13 cellular contexts compared by ENCODE assay signal in the genomic region with DNA sequence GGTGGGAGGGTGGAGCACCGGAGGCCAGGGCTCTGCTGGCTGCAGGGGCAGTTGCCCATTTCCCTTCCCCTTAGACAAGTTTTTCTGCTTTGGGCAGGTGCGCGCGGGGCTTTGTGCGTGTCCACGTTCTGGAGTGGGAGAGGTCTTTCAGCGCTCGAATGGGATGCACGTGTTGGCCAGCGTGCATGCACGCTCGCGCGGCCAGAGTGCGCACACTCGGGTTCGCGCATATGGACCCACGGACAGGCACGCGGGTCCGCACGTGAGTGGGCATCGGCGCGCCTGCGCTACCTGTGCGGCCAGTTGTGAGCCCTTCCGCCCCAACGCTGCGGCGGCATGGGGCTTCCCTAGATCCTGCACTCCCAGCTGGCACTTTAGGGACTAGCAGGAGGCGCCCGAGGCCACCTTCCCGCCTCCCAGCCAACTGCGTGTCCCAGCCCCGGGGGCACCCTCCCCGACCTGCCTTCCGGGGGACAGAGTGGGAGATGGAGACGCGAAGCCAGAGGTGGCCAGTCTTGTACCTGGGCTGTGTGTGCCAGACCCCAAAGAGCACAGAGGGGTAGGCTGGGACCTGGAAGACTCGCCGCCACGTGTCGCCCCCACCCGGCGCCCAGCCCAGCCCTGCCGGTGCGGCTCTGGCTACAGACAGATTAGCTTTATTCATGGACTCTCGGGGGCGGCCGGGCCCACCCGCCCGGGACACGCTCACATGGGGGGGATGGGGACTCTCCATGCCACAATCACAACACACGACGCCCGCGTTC. TPM values are rescaled to one million over a fixed set of nuclear protein-coding genes. Genes with fewer than 3 reads are reported as not detected.
DNase-seq lines count a peak whose midpoint lies in the region; ATAC-seq, FAIRE-seq and TF ChIP-seq lines count a peak whose summit lies in the region.
"Had no signal": no experiment of that assay in that cellular context is flagged by ENCODE, and none has a peak within 500 bp of the region (broad histone marks: within the 10 kb centered on the region; RNA-seq: fewer than 3 reads in every experiment).

No MANE protein-coding gene starts in this region.

- H2AFZ ChIP-seq in HCT116 (ENCODE audit: low read depth, low read length, poor library complexity, severe bottlenecking) (peak overlapping the region; percentile 74), mammary epithelial cell (ENCODE audit: low read depth, low read length) (peak overlapping the region; percentile 71)

- no peak for TF ChIP-seq POLR2A in HCT116 (IDR thresholded peaks at IDR 0.05; ENCODE audit: borderline replicate concordance, extremely low read depth, insufficient read depth, insufficient read length)
- no peak for TF ChIP-seq POLR2A in H54 (IDR thresholded peaks at IDR 0.05; ENCODE audit: low read depth, low read length)

- H3K4me3 ChIP-seq in CD4-positive, CD25-positive, alpha-beta regulatory T cell (ENCODE audit: low read depth, low read length): no peak overlapping the region
- H3K4me3 ChIP-seq in HCT116 (replicated peaks in 1 of 2; ENCODE audit: low read depth in 1 of 2, low read length in 2 of 2) (no peak overlapping the region), mammary epithelial cell (replicated peaks in 1 of 3; ENCODE audit: insufficient read depth in 1 of 3, low read depth in 2 of 3, low read length in 3 of 3) (no peak overlapping the region)

- intact Hi-C loops in HCT116 (cut with micrococcal nuclease): loop anchor here (1.0 kb wide), 2 partner anchors 45 to 203 kb away; partner anchors contain the start of gene CLTB
- intact Hi-C loops in mammary epithelial cell (cut with micrococcal nuclease): loop anchor here (1.0 to 2.0 kb wide), 3 partner anchors 41 to 203 kb away; partner anchors contain the start of gene CLTB

- H4K20me1 ChIP-seq in HCT116 (ENCODE audit: insufficient read depth): no peaks in the 10 kb centered on the region
- no peaks in the 10 kb centered on the region for H4K20me1 ChIP-seq in mammary epithelial cell (ENCODE audit: insufficient read depth, low read length)

- no peaks in the 10 kb centered on the region for H3K9me2 ChIP-seq in HCT116 (ENCODE audit: insufficient read depth)

- no peak for ATAC-seq in CD4-positive, CD25-positive, alpha-beta regulatory T cell (ENCODE audit: low read depth in 2 of 2)
- ATAC-seq in HCT116 (no peak), GM18517 (IDR thresholded peaks at IDR 0.05; ENCODE audit: unreplicated experiment) (no peak)

- no peak for TF ChIP-seq RAD21 in HCT116 (IDR thresholded peaks at IDR 0.05; ENCODE audit: low read depth)

- WGBS in mammary epithelial cell (ENCODE audit: low coverage, missing lambda C conversion rate): 7% methylated on average over 17 of the region's 59 CpGs

- peaks cover 0 to 3% (median 0%) of the 10 kb centered on the region in 7 donors for H3K9me3 Mint-ChIP-seq in CD4-positive, CD25-positive, alpha-beta regulatory T cell
- H3K9me3 Mint-ChIP-seq in neural crest cell: no peaks in the 10 kb centered on the region
- H3K9me3 Mint-ChIP-seq: activated naive CD4-positive, alpha-beta T cell treated with anti-CD3 and anti-CD28 coated beads, Interleukin-2, amount 50 U/mL, for 72 hours had no signal

- CTCF ChIA-PET in HCT116 (lab: Charles Lee) (no interaction called here), mammary epithelial cell (lab: Charles Lee; ENCODE audit: low non-redundant PET) (no interaction called here)

- FAIRE-seq in H54 (lab: Jason Lieb, UNC): no peak

- BruUV-seq in HCT116 (replicated peaks; lab: Mats Ljungman, UMichigan) (no TSS peak), mammary epithelial cell (replicated peaks; lab: Mats Ljungman, UMichigan) (no TSS peak)

- H3K27me3 ChIP-seq in CD4-positive, CD25-positive, alpha-beta regulatory T cell (ENCODE audit: control insufficient read depth, insufficient read depth, low read length): peaks cover 12% of the 10 kb centered on the region
- H3K27me3 ChIP-seq in HCT116 (ENCODE audit: insufficient read depth, low read length): no peaks in the 10 kb centered on the region
- H3K27me3 ChIP-seq in mammary epithelial cell (ENCODE audit: insufficient read depth, low read length): peaks cover 15% of the 10 kb centered on the region

- peaks cover 21% of the 10 kb centered on the region for H3K4me1 ChIP-seq in CD4-positive, CD25-positive, alpha-beta regulatory T cell (ENCODE audit: control insufficient read depth, insufficient read depth, low read length, poor library complexity, severe bottlenecking)
- H3K4me1 ChIP-seq in HCT116 (ENCODE audit: control insufficient read depth in 1 of 2, insufficient read depth in 2 of 2, low read length in 2 of 2): peaks cover 9 to 23% of the 10 kb centered on the region in 2 experiments
- peaks cover 19% of the 10 kb centered on the region for H3K4me1 ChIP-seq in mammary epithelial cell (ENCODE audit: insufficient read depth, low read length)

- H3K36me3 Mint-ChIP-seq in CD4-positive, CD25-positive, alpha-beta regulatory T cell: peaks cover 3% of the 10 kb centered on the region
- no peaks in the 10 kb centered on the region for H3K36me3 Mint-ChIP-seq in neural crest cell (ENCODE audit: low read depth)

- DNase-seq in CD4-positive, CD25-positive, alpha-beta regulatory T cell: no peak
- DNase-seq in HCT116 (ENCODE audit: low read depth, low spot score): no peak
- DNase-seq in mammary epithelial cell: no peak
- DNase-seq in neural crest cell (ENCODE audit: low read depth, low spot score): no peak
- DNase-seq in NCI-H2029 treated with DMSO at 0.1 percent for 48 hours (lab: John Stamatoyannopoulos, UW): no peak
- no peak for DNase-seq in COR-L47 (lab: John Stamatoyannopoulos, UW)
- DNase-seq in H54 (ENCODE audit: insufficient read length, low spot score): no peak
- DNase-seq: NCI-H510A had no signal

- no peaks in the 10 kb centered on the region for H3K9me3 ChIP-seq in CD4-positive, CD25-positive, alpha-beta regulatory T cell (ENCODE audit: control insufficient read depth in 2 of 2, low read length in 2 of 2)
- H3K9me3 ChIP-seq in HCT116 (ENCODE audit: control insufficient read depth in 1 of 2, insufficient read depth in 1 of 2, low read depth in 1 of 2, low read length in 2 of 2) (no peaks in the 10 kb centered on the region), mammary epithelial cell (replicated peaks; ENCODE audit: insufficient read depth, low read length) (no peaks in the 10 kb centered on the region)
- H3K9me3 ChIP-seq: lower lobe of right lung had no signal

- H3K4me2 ChIP-seq in HCT116 (ENCODE audit: low read length) (peak overlapping the region; percentile 71), mammary epithelial cell (ENCODE audit: insufficient read depth, low read depth, low read length) (peak overlapping the region; percentile 76)

- dilution Hi-C loops in mammary epithelial cell (cut with HindIII; ENCODE audit: low sequenced_read_pairs): no loop called here

- no peak for TF ChIP-seq CTCF in HCT116 (IDR thresholded peaks at IDR 0.05 in 2 of 3, conservative IDR thresholded peaks at IDR 0.05 in 1 of 3; ENCODE audit: borderline replicate concordance in 1 of 3, insufficient read depth in 1 of 3, low read depth in 2 of 3, low read length in 2 of 3)
- TF ChIP-seq CTCF in mammary epithelial cell (conservative IDR thresholded peaks at IDR 0.05 in 1 of 2, IDR thresholded peaks at IDR 0.05 in 1 of 2; ENCODE audit: extremely low read depth in 1 of 2, insufficient read depth in 1 of 2, low read depth in 1 of 2, low read length in 2 of 2): no peak
- TF ChIP-seq CTCF in neural crest cell (conservative IDR thresholded peaks at IDR 0.05): no peak

- H3K27me3 Mint-ChIP-seq in CD4-positive, CD25-positive, alpha-beta regulatory T cell: peaks cover 78% of the 10 kb centered on the region
- peaks cover 94% of the 10 kb centered on the region for H3K27me3 Mint-ChIP-seq in neural crest cell (ENCODE audit: low read depth)

- H3K4me3 Mint-ChIP-seq in CD4-positive, CD25-positive, alpha-beta regulatory T cell: peak overlapping the region; percentile 34 to 82 (median 70)
- H3K4me3 Mint-ChIP-seq in neural crest cell: peak overlapping the region; percentile 6

- POLR2A ChIA-PET in HCT116 (lab: Charles Lee): no interaction called here

- in situ Hi-C loops in mammary epithelial cell (cut with MboI; ENCODE audit: low sequenced_read_pairs in 2 of 2): no loop called here

- peaks cover 0 to 18% (median 5%) of the 10 kb centered on the region in 4 donors for H3K4me1 Mint-ChIP-seq in CD4-positive, CD25-positive, alpha-beta regulatory T cell
- no peaks in the 10 kb centered on the region for H3K4me1 Mint-ChIP-seq in neural crest cell

- H3K9ac ChIP-seq in HCT116 (ENCODE audit: low read length): no peak overlapping the region
- no peak overlapping the region for H3K9ac ChIP-seq in mammary epithelial cell (ENCODE audit: insufficient read depth, low read length)
- H3K9ac ChIP-seq: KMS-11 had no signal

- H3K36me3 ChIP-seq in CD4-positive, CD25-positive, alpha-beta regulatory T cell (ENCODE audit: control insufficient read depth, insufficient read depth, low read length): no peaks in the 10 kb centered on the region
- no peaks in the 10 kb centered on the region for H3K36me3 ChIP-seq in HCT116 (ENCODE audit: control insufficient read depth in 1 of 2, insufficient read depth in 2 of 2, low read length in 2 of 2)
- no peaks in the 10 kb centered on the region for H3K36me3 ChIP-seq in mammary epithelial cell (ENCODE audit: insufficient read depth, low read length)
- H3K36me3 ChIP-seq: lower lobe of right lung had no signal

- H3K27ac Mint-ChIP-seq in CD4-positive, CD25-positive, alpha-beta regulatory T cell: no peak overlapping the region
- no peak overlapping the region for H3K27ac Mint-ChIP-seq in neural crest cell (ENCODE audit: unreplicated experiment)
- H3K27ac Mint-ChIP-seq: activated naive CD4-positive, alpha-beta T cell treated with anti-CD3 and anti-CD28 coated beads, Interleukin-2, amount 50 U/mL, for 72 hours had no signal

- H3K27ac ChIP-seq in CD4-positive, CD25-positive, alpha-beta regulatory T cell (ENCODE audit: insufficient read depth, low read length, poor library complexity, severe bottlenecking): no peak overlapping the region
- H3K27ac ChIP-seq in HCT116 (ENCODE audit: low read depth, low read length) (no peak overlapping the region), mammary epithelial cell (ENCODE audit: insufficient read depth, low read depth, low read length) (no peak overlapping the region)
- H3K27ac ChIP-seq: KMS-11, lower lobe of right lung had no signal

- H3K79me2 ChIP-seq in HCT116 (ENCODE audit: insufficient read depth, low read length) (no peaks in the 10 kb centered on the region), mammary epithelial cell (ENCODE audit: insufficient read depth, low read length) (no peaks in the 10 kb centered on the region)

- RAD21 ChIA-PET in HCT116 (lab: Charles Lee; ENCODE audit: low non-redundant PET in 1 of 2, low total read pairs in 2 of 2, uncharacterized antibody in 2 of 2, unreplicated experiment in 2 of 2): no interaction called here

RNA-seq across cellular contexts. Expression of gene GPRIN1, which starts 9.8 kb away (rescaled TPM):
- total RNA-seq in CD4-positive, CD25-positive, alpha-beta regulatory T cell: 1.9 TPM
- polyA plus RNA-seq in CD4-positive, CD25-positive, alpha-beta regulatory T cell: under 1 TPM; 0.24 to 0.87 (median 0.52) TPM
- total RNA-seq in HCT116 (2021; ENCODE audit: unreplicated experiment) (14.2 TPM), mammary epithelial cell (1 to 10 TPM; 4.7 to 8.7 TPM), neural crest cell (35.9 and 39.0 TPM in 2 replicates)
- polyA plus RNA-seq in HCT116 (2012): 6.1 and 7.6 TPM in 2 replicates
- 3.7 TPM for polyA plus RNA-seq in mammary epithelial cell
- 7.2 TPM for polyA minus RNA-seq in mammary epithelial cell

RNA-seq across cellular contexts. Expression of gene SNCB, which starts 10.6 kb away (rescaled TPM):
- not detected for total RNA-seq in CD4-positive, CD25-positive, alpha-beta regulatory T cell
- polyA plus RNA-seq in CD4-positive, CD25-positive, alpha-beta regulatory T cell: not detected
- not detected for total RNA-seq in HCT116 (2021; ENCODE audit: unreplicated experiment)
- not detected in 2 replicates for polyA plus RNA-seq in HCT116 (2012)
- 1 to 10 TPM in 1 of 2 donors, not detected in 1; 1.2 TPM for total RNA-seq in mammary epithelial cell
- polyA plus RNA-seq in mammary epithelial cell: 0.42 TPM
- polyA minus RNA-seq in mammary epithelial cell: not detected
- total RNA-seq in neural crest cell: 0.40 and 0.96 TPM in 2 replicates
- total RNA-seq: lower lobe of right lung had no signal
- polyA plus RNA-seq: esophagus had no signal

RNA-seq across cellular contexts. Expression of gene EIF4E1B, which starts 10.7 kb away (rescaled TPM):
- total RNA-seq in CD4-positive, CD25-positive, alpha-beta regulatory T cell: not detected
- polyA plus RNA-seq in CD4-positive, CD25-positive, alpha-beta regulatory T cell: not detected
- total RNA-seq in HCT116 (2021; ENCODE audit: unreplicated experiment): 0.07 TPM
- 0.17 and 0.22 TPM in 2 replicates for polyA plus RNA-seq in HCT116 (2012)
- total RNA-seq in mammary epithelial cell: not detected
- not detected for polyA plus RNA-seq in mammary epithelial cell
- polyA minus RNA-seq in mammary epithelial cell: not detected
- not detected in 2 replicates for total RNA-seq in neural crest cell
- total RNA-seq: activated naive CD4-positive, alpha-beta T cell treated with anti-CD3 and anti-CD28 coated beads, Interleukin-2, amount 50 U/mL, for 72 hours; lower lobe of right lung had no signal
- polyA plus RNA-seq: esophagus had no signal

RNA-seq across cellular contexts. Expression of gene TSPAN17, which starts 27.5 kb away (rescaled TPM):
- total RNA-seq in CD4-positive, CD25-positive, alpha-beta regulatory T cell: 34.0 TPM
- 10 to 100 TPM; 26.0 to 48.8 (median 34.1) TPM for polyA plus RNA-seq in CD4-positive, CD25-positive, alpha-beta regulatory T cell
- total RNA-seq in HCT116 (2021; ENCODE audit: unreplicated experiment) (50.1 TPM), mammary epithelial cell (10 to 100 TPM; 47.4 to 48.8 TPM), neural crest cell (38.8 and 40.9 TPM in 2 replicates)
- 35.1 and 36.3 TPM in 2 replicates for polyA plus RNA-seq in HCT116 (2012)
- 39.2 TPM for polyA plus RNA-seq in mammary epithelial cell
- polyA minus RNA-seq in mammary epithelial cell: 36.0 TPM
